1 cellular context compared by ENCODE assay signal in the genomic region with DNA sequence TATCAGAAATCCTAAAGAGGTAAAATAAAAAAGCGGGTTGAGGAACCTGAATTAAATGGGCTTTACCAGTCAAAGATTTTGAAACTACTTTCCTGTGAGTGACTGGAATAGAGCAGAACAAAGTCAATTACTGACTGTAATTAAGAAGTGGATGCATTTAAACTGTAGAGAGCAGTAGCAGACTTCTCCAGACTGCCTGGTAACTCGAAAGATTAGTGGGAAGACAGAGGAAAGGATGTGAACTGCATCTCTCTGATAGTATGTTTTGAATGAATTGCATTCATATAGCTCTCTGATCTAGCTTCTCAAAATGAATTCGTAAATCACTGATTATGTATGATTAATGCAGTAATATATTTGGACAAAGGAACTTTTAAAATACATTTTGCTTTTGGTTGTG.
TF ChIP-seq lines count a peak whose summit lies in the region.

No MANE protein-coding gene starts in this region.

TF ChIP-seq in H1, 55 proteins besides CTCF, POLR2A, EP300 and RAD21:
- no peak for TF ChIP-seq CREB1 (IDR thresholded peaks at IDR 0.05)
- no peak for TF ChIP-seq TAF7 (optimal IDR thresholded peaks at IDR 0.05; ENCODE audit: borderline replicate concordance, low read depth, low read length)
- TF ChIP-seq CBX5 (IDR thresholded peaks at IDR 0.05; ENCODE audit: low read depth, low read length), result no peak
- TF ChIP-seq MAFK (IDR thresholded peaks at IDR 0.05; ENCODE audit: low read depth, low read length), result no peak
- no peak for TF ChIP-seq JUN (IDR thresholded peaks at IDR 0.05; ENCODE audit: low read depth, low read length)
- TF ChIP-seq, protein P1, sequence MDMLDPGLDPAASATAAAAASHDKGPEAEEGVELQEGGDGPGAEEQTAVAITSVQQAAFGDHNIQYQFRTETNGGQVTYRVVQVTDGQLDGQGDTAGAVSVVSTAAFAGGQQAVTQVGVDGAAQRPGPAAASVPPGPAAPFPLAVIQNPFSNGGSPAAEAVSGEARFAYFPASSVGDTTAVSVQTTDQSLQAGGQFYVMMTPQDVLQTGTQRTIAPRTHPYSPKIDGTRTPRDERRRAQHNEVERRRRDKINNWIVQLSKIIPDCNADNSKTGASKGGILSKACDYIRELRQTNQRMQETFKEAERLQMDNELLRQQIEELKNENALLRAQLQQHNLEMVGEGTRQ (IDR thresholded peaks at IDR 0.05; ENCODE audit: low read length), result no peak
- TF ChIP-seq GABPA (IDR thresholded peaks at IDR 0.05; ENCODE audit: borderline replicate concordance, insufficient read depth, low read length), result no peak
- no peak for TF ChIP-seq BACH1 (IDR thresholded peaks at IDR 0.05; ENCODE audit: low read length)
- TF ChIP-seq TBP (IDR thresholded peaks at IDR 0.05; ENCODE audit: low read depth, low read length), result no peak
- TF ChIP-seq TCF12 (IDR thresholded peaks at IDR 0.05; ENCODE audit: low read depth, low read length), result no peak
- no peak for TF ChIP-seq TAF1 (IDR thresholded peaks at IDR 0.05; ENCODE audit: low read depth, low read length)
- no peak for TF ChIP-seq KDM1A (IDR thresholded peaks at IDR 0.05; ENCODE audit: borderline replicate concordance, low read length)
- TF ChIP-seq, protein P2, sequence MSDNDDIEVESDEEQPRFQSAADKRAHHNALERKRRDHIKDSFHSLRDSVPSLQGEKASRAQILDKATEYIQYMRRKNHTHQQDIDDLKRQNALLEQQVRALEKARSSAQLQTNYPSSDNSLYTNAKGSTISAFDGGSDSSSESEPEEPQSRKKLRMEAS (IDR thresholded peaks at IDR 0.05), result no peak
- TF ChIP-seq ASH2L (IDR thresholded peaks at IDR 0.05; ENCODE audit: low read length), result no peak
